2 cellular contexts compared by ENCODE assay signal in the genomic region with DNA sequence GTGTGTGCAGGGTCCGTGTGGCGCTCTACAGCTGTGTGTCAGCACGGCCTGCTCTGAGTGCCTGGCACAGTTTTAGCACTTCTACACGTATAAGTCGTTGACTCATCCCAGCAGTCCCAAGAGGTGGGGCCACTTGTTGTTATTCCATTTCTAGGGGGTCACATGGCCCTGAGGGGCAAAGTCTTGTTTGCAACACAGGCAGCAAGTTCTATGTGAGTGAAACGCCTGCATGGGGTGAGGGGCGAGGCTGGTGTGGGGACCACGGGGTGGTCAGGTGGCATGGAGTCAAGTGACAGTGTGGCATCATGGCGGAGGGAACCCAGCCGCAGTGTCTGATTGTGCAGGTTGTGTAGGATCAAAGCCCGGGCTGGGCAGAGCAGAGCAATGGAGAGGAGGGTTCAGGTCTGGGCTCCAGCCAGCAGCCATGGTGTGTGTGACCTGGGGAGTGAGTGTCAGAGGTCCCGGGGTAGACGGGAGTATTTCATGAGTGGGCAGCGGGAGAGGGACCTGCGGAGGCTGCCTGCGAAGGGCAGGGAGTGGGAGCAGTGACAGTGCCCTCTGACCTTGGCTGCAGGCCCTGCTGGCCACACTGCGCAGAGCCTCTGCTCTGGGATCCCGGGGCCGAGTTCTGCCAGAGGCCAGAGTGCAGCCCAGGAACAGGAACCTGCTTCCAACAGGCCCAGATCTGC.
A peak's percentile ranks its signal among the peaks of the same experiment; 100 is the strongest.
TF ChIP-seq lines count a peak whose summit lies in the region.

No MANE protein-coding gene starts in this region.

TF ChIP-seq in WTC11, 78 proteins besides CTCF, POLR2A, EP300 and RAD21:
- TF ChIP-seq GABPB1 (CRISPR knock-in tag; IDR thresholded peaks at IDR 0.05) (0 out of 2 replicates have a peak, but pooled peaks have one; percentile 12), SMAD4 (CRISPR knock-in tag; IDR thresholded peaks at IDR 0.05) (no peak)
- TF ChIP-seq, protein P1, sequence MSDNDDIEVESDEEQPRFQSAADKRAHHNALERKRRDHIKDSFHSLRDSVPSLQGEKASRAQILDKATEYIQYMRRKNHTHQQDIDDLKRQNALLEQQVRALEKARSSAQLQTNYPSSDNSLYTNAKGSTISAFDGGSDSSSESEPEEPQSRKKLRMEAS (CRISPR knock-in tag; IDR thresholded peaks at IDR 0.05), result 0 out of 2 replicates have a peak, but pooled peaks have one; percentile 9

TF ChIP-seq in H1, 55 proteins besides CTCF, POLR2A, EP300 and RAD21:
- TF ChIP-seq GABPA (IDR thresholded peaks at IDR 0.05; ENCODE audit: borderline replicate concordance, insufficient read depth, low read length) (no peak), EGR1 (IDR thresholded peaks at IDR 0.05; ENCODE audit: borderline replicate concordance, low read depth, low read length) (no peak), SIN3A (conservative IDR thresholded peaks at IDR 0.05 in 1 of 2, IDR thresholded peaks at IDR 0.05 in 1 of 2; ENCODE audit: low read depth in 1 of 2, low read length in 2 of 2) (no peak), KDM5A (IDR thresholded peaks at IDR 0.05; ENCODE audit: low read length) (no peak), SP4 (IDR thresholded peaks at IDR 0.05; ENCODE audit: low read length) (no peak), PHF8 (conservative IDR thresholded peaks at IDR 0.05; ENCODE audit: low read depth, low read length) (no peak), HDAC2 (IDR thresholded peaks at IDR 0.05; ENCODE audit: borderline replicate concordance in 1 of 2, low read depth in 2 of 2, low read length in 2 of 2) (no peak), EZH2 (IDR thresholded peaks at IDR 0.05; ENCODE audit: low read depth, low read length, severe bottlenecking) (no peak), SIRT6 (IDR thresholded peaks at IDR 0.05; ENCODE audit: low read length) (no peak), CEBPB (IDR thresholded peaks at IDR 0.05; ENCODE audit: low read depth, low read length) (no peak), GTF2F1 (IDR thresholded peaks at IDR 0.05; ENCODE audit: borderline replicate concordance, low read depth, low read length) (no peak), NANOG (IDR thresholded peaks at IDR 0.05; ENCODE audit: insufficient read depth, low read depth, low read length, poor library complexity, severe bottlenecking) (no peak), RNF2 (IDR thresholded peaks at IDR 0.05; ENCODE audit: borderline replicate concordance, low read depth, low read length, missing control alignments, poor library complexity, severe bottlenecking) (no peak), KDM4A (IDR thresholded peaks at IDR 0.05; ENCODE audit: low read depth, low read length, severe bottlenecking) (no peak), BRCA1 (IDR thresholded peaks at IDR 0.05; ENCODE audit: low read depth, low read length) (no peak)
- TF ChIP-seq, protein P2, sequence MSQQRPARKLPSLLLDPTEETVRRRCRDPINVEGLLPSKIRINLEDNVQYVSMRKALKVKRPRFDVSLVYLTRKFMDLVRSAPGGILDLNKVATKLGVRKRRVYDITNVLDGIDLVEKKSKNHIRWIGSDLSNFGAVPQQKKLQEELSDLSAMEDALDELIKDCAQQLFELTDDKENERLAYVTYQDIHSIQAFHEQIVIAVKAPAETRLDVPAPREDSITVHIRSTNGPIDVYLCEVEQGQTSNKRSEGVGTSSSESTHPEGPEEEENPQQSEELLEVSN (IDR thresholded peaks at IDR 0.05), result no peak
